In the genomic region with DNA sequence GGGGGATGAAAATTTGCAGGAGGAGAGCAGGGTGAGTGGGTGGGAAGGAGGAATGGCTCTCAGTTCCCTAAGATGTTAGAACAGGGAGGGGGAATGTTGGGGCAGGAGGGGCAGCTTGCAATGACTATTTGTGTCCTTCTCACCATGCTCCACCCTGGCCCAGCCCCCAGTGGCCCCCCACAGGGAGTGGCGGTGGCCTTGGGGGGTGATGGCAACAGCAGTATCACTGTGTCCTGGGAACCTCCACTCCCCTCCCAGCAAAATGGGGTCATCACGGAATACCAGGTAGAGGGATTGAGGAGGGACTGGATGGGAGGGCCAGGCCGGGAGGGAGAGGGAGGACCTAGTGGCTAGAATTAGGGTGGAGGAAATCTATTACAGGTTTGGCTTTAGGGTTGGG, we compare ENCODE assay signal across 9 cellular contexts. TPM values are rescaled to one million over a fixed set of nuclear protein-coding genes. Genes with fewer than 3 reads are reported as not detected.
DNase-seq lines count a peak whose midpoint lies in the region; TF ChIP-seq lines count a peak whose summit lies in the region.
"Had no signal": no experiment of that assay in that cellular context is flagged by ENCODE, and none has a peak within 500 bp of the region (broad histone marks: within the 10 kb centered on the region; RNA-seq: fewer than 3 reads in every experiment).

No MANE protein-coding gene starts in this region.

- no peaks in the 10 kb centered on the region for H3F3A ChIP-seq in smooth muscle cell (ENCODE audit: low read depth)

- peaks cover 11% of the 10 kb centered on the region for H3K4me1 Mint-ChIP-seq in T-helper 1 cell treated with Interleukin-12 subunit alpha and Interleukin-12 subunit beta and Interleukin-4 antibody, amounts not matched to agents 30 μg/mL and 1 μg/mL, for 36 hours (ENCODE audit: low read depth)

- H3K27ac Mint-ChIP-seq in T-helper 1 cell treated with Interleukin-12 subunit alpha and Interleukin-12 subunit beta and Interleukin-4 antibody, amounts not matched to agents 30 μg/mL and 1 μg/mL, for 36 hours: no peak overlapping the region

- TF ChIP-seq CTCF in WI38 (IDR thresholded peaks at IDR 0.05; ENCODE audit: low read depth, low read length) (no peak), fibroblast of the aortic adventitia (IDR thresholded peaks at IDR 0.05; ENCODE audit: insufficient read depth, low read length) (no peak), smooth muscle cell (IDR thresholded peaks at IDR 0.05; ENCODE audit: borderline replicate concordance, insufficient read depth, poor library complexity, severe bottlenecking) (no peak)

- no peaks in the 10 kb centered on the region for H3K9me3 ChIP-seq in smooth muscle cell (replicated peaks; ENCODE audit: low read depth)

- no peaks in the 10 kb centered on the region for H3K9me3 Mint-ChIP-seq in T-helper 1 cell treated with Interleukin-12 subunit alpha and Interleukin-12 subunit beta and Interleukin-4 antibody, amounts not matched to agents 30 μg/mL and 1 μg/mL, for 36 hours

- no peaks in the 10 kb centered on the region for H3K79me2 ChIP-seq in smooth muscle cell (ENCODE audit: low read depth)

- H3K27me3 ChIP-seq in smooth muscle cell (ENCODE audit: low read depth): peaks cover 56% of the 10 kb centered on the region

- no peaks in the 10 kb centered on the region for H3K36me3 ChIP-seq in smooth muscle cell (ENCODE audit: low read depth)

- no peak overlapping the region for H3K27ac ChIP-seq in smooth muscle cell (ENCODE audit: low read depth)

- peak overlapping the region; percentile 69 for H3K4me3 ChIP-seq in WI38 (ENCODE audit: low read depth, low read length)
- peak overlapping the region; percentile 71 for H3K4me3 ChIP-seq in fibroblast of the aortic adventitia (ENCODE audit: low read depth, low read length)
- peak overlapping the region; percentile 59 for H3K4me3 ChIP-seq in smooth muscle cell

- H3K4me1 ChIP-seq in smooth muscle cell (ENCODE audit: low read depth): no peaks in the 10 kb centered on the region

- no peak overlapping the region for H3K9ac ChIP-seq in smooth muscle cell (ENCODE audit: low read depth)

- DNase-seq in T-helper 1 cell (no peak), fibroblast of the aortic adventitia (ENCODE audit: low read depth) (no peak), smooth muscle cell (lab: John Stamatoyannopoulos, UW; ENCODE audit: unreplicated experiment) (no peak), GDM1 (lab: John Stamatoyannopoulos, UW) (no peak), NOMO-1 treated with DMSO at 0.1 percent for 48 hours (lab: John Stamatoyannopoulos, UW; ENCODE audit: unreplicated experiment) (no peak), SHP77 (lab: John Stamatoyannopoulos, UW) (no peak)

- 61% methylated on average over 3 of the region's 3 CpGs for WGBS in smooth muscle cell (ENCODE audit: low lambda C conversion rate)

- peak overlapping the region; percentile 67 for H2AFZ ChIP-seq in smooth muscle cell (ENCODE audit: low read depth)

- H4K20me1 ChIP-seq in smooth muscle cell (ENCODE audit: low read depth): no peaks in the 10 kb centered on the region

- H3K27me3 Mint-ChIP-seq in T-helper 1 cell treated with Interleukin-12 subunit alpha and Interleukin-12 subunit beta and Interleukin-4 antibody, amounts not matched to agents 30 μg/mL and 1 μg/mL, for 36 hours (ENCODE audit: low read depth): peaks cover 50% of the 10 kb centered on the region

- H3K4me3 Mint-ChIP-seq in T-helper 1 cell treated with Interleukin-12 subunit alpha and Interleukin-12 subunit beta and Interleukin-4 antibody, amounts not matched to agents 30 μg/mL and 1 μg/mL, for 36 hours: peak overlapping the region; percentile 68

- no peaks in the 10 kb centered on the region for H3K36me3 Mint-ChIP-seq in T-helper 1 cell treated with Interleukin-12 subunit alpha and Interleukin-12 subunit beta and Interleukin-4 antibody, amounts not matched to agents 30 μg/mL and 1 μg/mL, for 36 hours (ENCODE audit: low read depth)

- H3K4me2 ChIP-seq in smooth muscle cell: peak overlapping the region; percentile 81

RNA-seq across cellular contexts. Expression of a gene that starts 10.2 kb away (rescaled TPM):
- total RNA-seq in fibroblast of the aortic adventitia (ENCODE audit: low replicate concordance) (11.7 and 13.6 TPM in 2 replicates), smooth muscle cell (8.9 and 10.4 TPM in 2 replicates)
- polyA plus RNA-seq in smooth muscle cell: 10.8 and 12.8 TPM in 2 replicates

RNA-seq across cellular contexts. Expression of a gene that starts 22.3 kb away (rescaled TPM):
- total RNA-seq in fibroblast of the aortic adventitia (ENCODE audit: low replicate concordance): 1.3 and 3.3 TPM in 2 replicates
- total RNA-seq in smooth muscle cell: not detected in 2 replicates
- polyA plus RNA-seq in smooth muscle cell: 0.06 and 0.40 TPM in 2 replicates

RNA-seq across cellular contexts. Expression of a gene that starts 43.6 kb away (rescaled TPM):
- total RNA-seq in fibroblast of the aortic adventitia (ENCODE audit: low replicate concordance): not detected in 2 replicates
- total RNA-seq in smooth muscle cell: not detected in 2 replicates
- not detected in 2 replicates for polyA plus RNA-seq in smooth muscle cell
- total RNA-seq: A172 had no signal
